ENCODE assay signal across 12 cellular contexts in the genomic region with DNA sequence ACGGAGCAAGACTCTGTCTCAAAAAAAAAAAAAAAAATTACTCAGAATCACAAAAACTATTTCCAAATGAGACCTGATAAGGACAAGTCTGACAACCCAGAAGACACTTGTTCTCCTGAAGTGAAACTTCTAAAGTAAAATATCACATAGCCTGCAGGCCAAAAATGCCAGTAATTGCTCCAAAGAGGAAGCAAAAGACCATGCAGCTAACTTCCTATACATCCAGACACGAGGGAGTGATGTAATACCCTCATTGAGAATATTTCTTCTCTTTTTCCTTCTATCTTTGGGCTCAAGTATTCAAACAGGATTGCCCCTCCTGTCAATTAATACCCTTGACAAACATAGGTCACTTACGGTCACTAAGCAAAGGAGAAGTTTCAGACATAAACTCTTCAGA.
"Had no signal": no experiment of that assay in that cellular context is flagged by ENCODE, and none has a peak within 500 bp of the region (broad histone marks: within the 10 kb centered on the region; RNA-seq: fewer than 3 reads in every experiment).

No MANE protein-coding gene starts in this region.

- H3K27ac ChIP-seq: suprapubic skin had no signal

- H3K9me3 ChIP-seq: suprapubic skin had no signal

- H3K4me1 ChIP-seq: suprapubic skin had no signal

- H3K4me3 ChIP-seq: lung, suprapubic skin had no signal

- H3K27me3 ChIP-seq: suprapubic skin had no signal

- DNase-seq: activated CD4-positive, alpha-beta T cell treated with anti-CD3 and anti-CD28 coated beads, Interleukin-2, amount 50 U/mL, for 4 hours; activated CD4-positive, CD25-positive, alpha-beta regulatory T cell treated with anti-CD3 and anti-CD28 coated beads, Interleukin-2, amount 50 U/mL, for 72 hours; activated T-cell treated with anti-CD3 and anti-CD28 coated beads, Interleukin-2, amount 50 U/mL, for 1 hour; amygdala; cortex of kidney; erythroblast; hippocampal formation; naive thymus-derived CD8-positive, alpha-beta T cell; stimulated activated CD4-positive, alpha-beta T cell treated with anti-CD3 and anti-CD28 coated beads, Interleukin-2, amount 100 ng/mL, for 24 hours; stimulated activated naive CD4-positive, alpha-beta T cell treated with Interleukin-2 at 50 U/mL for 16 hours had no signal
